29 cellular contexts compared by ENCODE assay signal in the genomic region with DNA sequence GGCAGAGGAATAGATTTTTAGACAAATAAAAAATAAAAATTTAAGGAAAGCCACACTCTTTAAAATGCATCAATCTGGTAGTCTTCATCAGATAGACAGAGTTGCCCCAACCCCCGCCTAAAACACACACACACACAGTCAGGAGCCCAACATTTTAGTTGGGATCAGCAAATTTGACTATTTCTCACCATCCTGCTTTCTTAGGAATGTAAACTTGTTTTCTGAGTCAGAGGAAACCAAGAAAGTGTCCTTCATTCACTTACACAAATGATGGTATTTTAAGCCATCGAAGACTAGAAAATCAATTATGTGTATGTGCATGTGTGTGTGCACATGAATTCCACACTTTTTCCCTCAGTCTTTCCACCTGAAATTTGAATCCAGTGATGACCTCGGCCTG.
"Had no signal": no experiment of that assay in that cellular context is flagged by ENCODE, and none has a peak within 500 bp of the region (broad histone marks: within the 10 kb centered on the region; RNA-seq: fewer than 3 reads in every experiment).

No MANE protein-coding gene starts in this region.

- H3K4me3 ChIP-seq: ascending aorta, cardiac muscle cell had no signal

- H3K36me3 ChIP-seq: ascending aorta, cardiac muscle cell had no signal

- ATAC-seq: activated CD8-positive, alpha-beta memory T cell treated with anti-CD3 and anti-CD28 coated beads, Interleukin-2, amount 10 ng/mL, durations not matched to agents 7 days and 5 days; activated CD8-positive, alpha-beta T cell treated with anti-CD3 and anti-CD28 coated beads, Interleukin-2, amount 10 ng/mL, durations not matched to agents 7 days and 5 days; activated naive CD8-positive, alpha-beta T cell treated with anti-CD3 and anti-CD28 coated beads, Interleukin-2, amount 50 U/mL, for 24 hours had no signal

- H3K27me3 ChIP-seq: ascending aorta, cardiac muscle cell had no signal

- H3K27ac ChIP-seq: ascending aorta, cardiac muscle cell, VCaP had no signal

- DNase-seq: activated B cell treated with CpG ODN at 0.5 μM for 24 hours; activated CD4-positive, alpha-beta memory T cell treated with anti-CD3 and anti-CD28 coated beads for 36 hours; activated CD4-positive, alpha-beta T cell treated with anti-CD3 and anti-CD28 coated beads for 4 hours; activated CD4-positive, alpha-beta T cell treated with anti-CD3 and anti-CD28 coated beads, Interleukin-2, amount 10 ng/mL, durations not matched to agents 24 days and 14 days; activated CD4-positive, alpha-beta T cell treated with anti-CD3 and anti-CD28 coated beads, Interleukin-2, amount 50 U/mL, for 1 hour; activated CD4-positive, alpha-beta T cell treated with anti-CD3 and anti-CD28 coated beads, Interleukin-2, amount 50 U/mL, for 4 hours; activated CD4-positive, CD25-positive, alpha-beta regulatory T cell treated with anti-CD3 and anti-CD28 coated beads, Interleukin-2, amount 50 U/mL, for 72 hours; activated CD8-positive, alpha-beta memory T cell treated with anti-CD3 and anti-CD28 coated beads for 24 hours; activated CD8-positive, alpha-beta memory T cell treated with anti-CD3 and anti-CD28 coated beads, Interleukin-2, amount 10 ng/mL, durations not matched to agents 7 days and 5 days; activated CD8-positive, alpha-beta memory T cell treated with anti-CD3 and anti-CD28 coated beads, Interleukin-2, amount 50 U/mL, for 48 hours; activated CD8-positive, alpha-beta T cell treated with anti-CD3 and anti-CD28 coated beads, Interleukin-2, amount 10 ng/mL, durations not matched to agents 7 days and 5 days; activated effector memory CD4-positive, alpha-beta T cell treated with Interleukin-2 at 50 U/mL for 16 hours; activated gamma-delta T cell; activated naive CD4-positive, alpha-beta T cell treated with anti-CD3 and anti-CD28 coated beads, Interleukin-2, amount 10 ng/mL, durations not matched to agents 7 days and 5 days; activated naive CD4-positive, alpha-beta T cell treated with Interleukin-2 at 50 U/mL for 16 hours; activated naive CD8-positive, alpha-beta T cell treated with anti-CD3 and anti-CD28 coated beads, Interleukin-2, amount 10 ng/mL, durations not matched to agents 7 days and 5 days; activated naive CD8-positive, alpha-beta T cell treated with anti-CD3 and anti-CD28 coated beads, Interleukin-2, amount 50 U/mL, for 24 hours; activated T-cell treated with anti-CD3 and anti-CD28 coated beads, Interleukin-2, amount 50 U/mL, for 24 hours; activated T-cell treated with anti-CD3 and anti-CD28 coated beads, Interleukin-2, amount 50 U/mL, for 48 hours; amygdala; anterior cingulate cortex; caudate nucleus; cerebellar nuclear complex; T-helper 1 cell; T-helper 2 cell; T-helper 9 cell had no signal

- H3K4me1 ChIP-seq: ascending aorta had no signal

- H3K9me3 ChIP-seq: ascending aorta had no signal
